ENCODE assay signal across 8 cellular contexts in the genomic region with DNA sequence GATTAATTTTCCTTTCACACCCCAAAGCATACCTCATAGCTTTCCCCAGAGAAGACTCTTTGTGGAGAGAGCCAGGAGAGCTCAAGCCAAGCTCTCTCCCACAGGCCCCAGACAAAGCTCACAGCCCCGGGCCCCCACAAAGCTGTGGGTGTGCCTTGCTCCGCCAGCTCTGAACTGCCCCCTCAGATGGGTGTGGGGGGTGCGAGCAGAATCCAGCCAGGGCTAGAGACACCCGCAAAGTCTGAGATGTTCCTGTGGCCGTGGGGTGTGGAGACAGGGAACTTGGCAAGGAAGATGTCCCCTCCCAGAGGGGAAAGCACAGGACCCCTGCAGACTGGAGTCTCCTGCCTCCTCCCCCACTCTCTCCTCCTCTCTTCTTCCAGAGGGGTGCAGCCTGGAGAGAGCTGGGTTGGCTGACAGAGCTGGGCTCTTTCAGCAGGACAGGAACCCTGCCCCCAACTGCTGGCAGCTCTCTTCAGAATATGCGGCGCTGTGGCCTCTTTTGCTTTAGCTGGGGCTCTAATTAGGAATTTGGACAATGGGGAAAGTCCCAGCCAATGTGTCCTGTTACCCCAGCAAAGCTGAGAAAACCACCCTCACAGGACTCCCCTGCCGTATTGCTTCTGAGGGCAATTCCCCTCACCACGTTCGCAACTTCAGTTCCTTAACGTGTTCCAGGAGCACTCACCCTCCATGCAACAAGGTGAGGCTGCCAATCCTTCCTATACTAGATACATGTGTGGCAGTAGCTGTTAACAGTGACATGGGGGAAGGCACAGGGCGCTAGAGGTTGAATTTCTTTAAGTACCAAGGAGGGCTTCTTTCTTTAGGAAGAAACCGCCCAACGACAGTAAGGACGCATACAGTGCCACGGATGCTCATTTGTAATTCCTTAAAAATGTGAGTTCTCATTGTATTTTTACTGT.
DNase-seq lines count a peak whose midpoint lies in the region; ATAC-seq, FAIRE-seq and TF ChIP-seq lines count a peak whose summit lies in the region.
"Had no signal": no experiment of that assay in that cellular context is flagged by ENCODE, and none has a peak within 500 bp of the region (broad histone marks: within the 10 kb centered on the region; RNA-seq: fewer than 3 reads in every experiment).

No MANE protein-coding gene starts in this region.

- H3K9ac ChIP-seq in SK-N-MC (ENCODE audit: insufficient read length): peak overlapping the region; percentile 18

- H3K4me3 ChIP-seq in SK-N-MC (peak overlapping the region; percentile 77), psoas muscle (peak overlapping the region; percentile 64), prostate gland (no peak overlapping the region)

- ATAC-seq in left cardiac atrium: peak; percentile 34 to 35
- peak in 3 of 4 donors; percentile 19 to 28 (median 27) for ATAC-seq in psoas muscle

- H3K9me3 ChIP-seq in SK-N-MC (ENCODE audit: low read depth, low read length) (no peaks in the 10 kb centered on the region), psoas muscle (no peaks in the 10 kb centered on the region), prostate gland (no peaks in the 10 kb centered on the region)
- H3K9me3 ChIP-seq: transverse colon had no signal

- DNase-seq in H54 (ENCODE audit: insufficient read length, low spot score) (no peak), SK-N-MC (ENCODE audit: low read depth, low spot score) (no peak), left cardiac atrium (no peak), psoas muscle (no peak), HCEC 1CT (no peak), EL (no peak), prostate gland (ENCODE audit: low spot score) (no peak)

- peaks cover 16% of the 10 kb centered on the region for H3K4me1 ChIP-seq in psoas muscle
- no peaks in the 10 kb centered on the region for H3K4me1 ChIP-seq in prostate gland (replicated peaks)

- H3K27ac ChIP-seq in SK-N-MC (no peak overlapping the region), psoas muscle (peak overlapping the region; percentile 79), prostate gland (no peak overlapping the region)

- intact Hi-C loops in left cardiac atrium (cut with DNase I) (loop anchor here in 1 of 2 donors (10.0 kb wide), 1 partner anchor 272 kb away; no protein-coding TSS in a partner anchor), psoas muscle (cut with DNase I) (no loop called here), prostate gland (cut with DNase I) (no loop called here)

- H3K36me3 ChIP-seq in SK-N-MC (ENCODE audit: insufficient read depth, low read length): no peaks in the 10 kb centered on the region
- H3K36me3 ChIP-seq in psoas muscle (ENCODE audit: insufficient read depth in 1 of 2, low read depth in 1 of 2): no peaks in the 10 kb centered on the region
- H3K36me3 ChIP-seq in prostate gland: no peaks in the 10 kb centered on the region
- H3K36me3 ChIP-seq: transverse colon had no signal

- 43 to 50% (median 47%) methylated on average over 16 of the region's 16 CpGs for WGBS in psoas muscle, 3 donors
- 55% methylated on average over 16 of the region's 16 CpGs for WGBS in prostate gland

- FAIRE-seq in H54 (lab: Jason Lieb, UNC): peak; percentile 72

- TF ChIP-seq POLR2A in H54 (IDR thresholded peaks at IDR 0.05; ENCODE audit: low read depth, low read length) (no peak), prostate gland (IDR thresholded peaks at IDR 0.05) (no peak)

- H3K27me3 ChIP-seq in psoas muscle (ENCODE audit: insufficient read depth in 3 of 3, low read length in 2 of 3): no peaks in the 10 kb centered on the region
- no peaks in the 10 kb centered on the region for H3K27me3 ChIP-seq in prostate gland (replicated peaks; ENCODE audit: insufficient read depth)
- H3K27me3 ChIP-seq: transverse colon had no signal

- TF ChIP-seq CTCF in psoas muscle (IDR thresholded peaks at IDR 0.05) (no peak), prostate gland (IDR thresholded peaks at IDR 0.05) (no peak)

Comparison
In these comparisons a context has a peak if more than half of its experiments do, and no peak if none do; other contexts are left out.
1. H3K4me3 ChIP-seq: peak in SK-N-MC (single experiment) and psoas muscle (single experiment); none in prostate gland (0 of 2).